In the genomic region with DNA sequence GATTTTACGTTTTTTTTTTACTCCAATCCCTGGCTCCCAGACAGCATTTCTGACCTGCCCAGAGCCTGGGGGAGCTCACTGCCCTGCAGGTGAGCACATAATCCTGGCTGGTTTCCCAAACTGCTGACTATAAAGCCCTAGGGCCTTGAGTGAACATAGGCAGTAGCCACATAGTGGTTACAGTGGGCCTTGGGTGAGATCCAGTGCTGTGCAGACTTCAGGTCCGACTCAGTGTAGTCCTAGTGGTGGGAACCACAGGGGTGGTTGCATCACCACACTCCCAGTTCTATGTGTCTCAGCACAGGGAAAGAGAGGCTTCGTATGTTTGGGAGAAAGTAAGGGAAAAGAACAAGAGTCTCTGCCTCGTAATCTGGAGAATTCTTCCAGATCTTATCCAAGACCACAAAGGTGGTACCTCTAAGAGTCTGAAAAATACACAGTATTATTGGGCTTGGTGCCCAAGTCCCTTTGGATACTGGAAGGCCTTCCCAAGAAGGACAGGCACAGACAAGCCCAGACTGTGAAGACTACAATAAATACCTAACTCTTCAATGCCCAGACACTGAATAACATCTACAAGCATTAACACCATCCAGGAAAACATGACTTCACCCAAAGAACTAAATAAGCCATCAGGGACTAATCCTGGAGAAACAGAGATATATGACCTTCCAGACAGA, we compare ENCODE assay signal across 20 cellular contexts.
A peak's percentile ranks its signal among the peaks of the same experiment; 100 is the strongest.
DNase-seq lines count a peak whose midpoint lies in the region; ATAC-seq and TF ChIP-seq lines count a peak whose summit lies in the region.
"Had no signal": no experiment of that assay in that cellular context is flagged by ENCODE, and none has a peak within 500 bp of the region (broad histone marks: within the 10 kb centered on the region; RNA-seq: fewer than 3 reads in every experiment).

No MANE protein-coding gene starts in this region.

- H3K9me3 Mint-ChIP-seq in HFFc6 (no peaks in the 10 kb centered on the region), H9 (peaks cover 0 to 3% of the 10 kb centered on the region in 2 experiments; a peak in 1 of 5 replicates)
- H3K9me3 Mint-ChIP-seq: stimulated activated effector memory CD8-positive, alpha-beta T cell treated with anti-CD3 and anti-CD28 coated beads, Interleukin-12 subunit alpha, Interleukin-12 subunit beta, amount 100 ng/mL, for 72 hours had no signal

- H3K4me3 ChIP-seq in epithelial cell of esophagus (ENCODE audit: low read length) (no peak overlapping the region), prostate gland (no peak overlapping the region)
- H3K4me3 ChIP-seq: pancreas, SK-N-MC, thyroid gland had no signal

- H2AK5ac ChIP-seq in H9 (ENCODE audit: insufficient read length, low read length) = no peak overlapping the region

- H3T11ph ChIP-seq in H9 (ENCODE audit: low read length) = no peak overlapping the region

- intact Hi-C loops in prostate gland (cut with DNase I) = no loop called here

- TF ChIP-seq CTCF in HFFc6 (IDR thresholded peaks at IDR 0.05) (no peak), RWPE1 (conservative IDR thresholded peaks at IDR 0.05; ENCODE audit: low read depth) (no peak), epithelial cell of esophagus (IDR thresholded peaks at IDR 0.05; ENCODE audit: insufficient read depth, low read depth, low read length, missing control alignments) (peak; percentile 10), prostate gland (IDR thresholded peaks at IDR 0.05) (no peak), H9 (conservative IDR thresholded peaks at IDR 0.05) (no peak)

- H4K5ac ChIP-seq in H9 (ENCODE audit: insufficient read length, low read depth, low read length) = no peak overlapping the region

- H3K23ac ChIP-seq in H9 (ENCODE audit: insufficient read length, low read depth, low read length) = no peak overlapping the region

- H3K27ac Mint-ChIP-seq in HFFc6 (no peak overlapping the region), H9 (no peak overlapping the region; a peak in 1 of 7 replicates)
- H3K27ac Mint-ChIP-seq: stimulated activated effector memory CD8-positive, alpha-beta T cell treated with anti-CD3 and anti-CD28 coated beads, Interleukin-12 subunit alpha, Interleukin-12 subunit beta, amount 100 ng/mL, for 72 hours had no signal

- H3K23me2 ChIP-seq in H9 (ENCODE audit: insufficient read length, low read depth, low read length, poor library complexity, severe bottlenecking) = no peaks in the 10 kb centered on the region

- no peaks in the 10 kb centered on the region for H3K36me3 ChIP-seq in prostate gland
- H3K36me3 ChIP-seq: BE2C, pancreas, thyroid gland had no signal

- peak; percentile 54 for DNase-seq in HFFc6
- DNase-seq in RWPE1 (ENCODE audit: low spot score) = peak; percentile 53
- peak; percentile 89 for DNase-seq in epithelial cell of esophagus (ENCODE audit: low read depth)
- peak; percentile 54 for DNase-seq in prostate gland (ENCODE audit: low spot score)
- DNase-seq in H9 = no peak
- DNase-seq: activated naive CD4-positive, alpha-beta T cell treated with anti-CD3 and anti-CD28 coated beads, Interleukin-2, amount 50 U/mL, for 16 hours; activated T-cell treated with anti-CD3 and anti-CD28 coated beads for 4 hours; BE2C; central memory CD4-positive, alpha-beta T cell; effector memory CD4-positive, alpha-beta T cell; foreskin melanocyte; Karpas-422; left ventricle myocardium superior; NCI-H446 treated with DMSO at 0.1 percent for 48 hours; pancreas; thyroid gland had no signal

- no peak overlapping the region for H3K18ac ChIP-seq in H9 (ENCODE audit: insufficient read length, low read depth, low read length)

- H3K4ac ChIP-seq in H9 (ENCODE audit: low read depth, low read length) = no peak overlapping the region

- H2BK120ac ChIP-seq in H9 (ENCODE audit: low read depth, low read length, poor library complexity, severe bottlenecking) = no peak overlapping the region

- H3K9me3 ChIP-seq in prostate gland (no peaks in the 10 kb centered on the region), H9 (ENCODE audit: control insufficient read depth, low read depth, low read length) (no peaks in the 10 kb centered on the region)
- H3K9me3 ChIP-seq: BE2C, pancreas, thyroid gland had no signal

- no peak overlapping the region for H2BK5ac ChIP-seq in H9 (ENCODE audit: insufficient read length, low read length)

- no peak for TF ChIP-seq POLR2A in prostate gland (IDR thresholded peaks at IDR 0.05)

- H2BK12ac ChIP-seq in H9 (ENCODE audit: insufficient read length, low read depth, low read length) = no peak overlapping the region

- no peak overlapping the region for H3K56ac ChIP-seq in H9 (ENCODE audit: insufficient read length, low read depth, low read length)

- H3K27ac ChIP-seq in RWPE1 (peak overlapping the region; percentile 82), prostate gland (no peak overlapping the region), H9 (ENCODE audit: insufficient read length, low read depth, low read length) (no peak overlapping the region)
- H3K27ac ChIP-seq: pancreas, SK-N-MC, thyroid gland had no signal

- H4K20me1 ChIP-seq in H9 (ENCODE audit: control insufficient read depth, insufficient read depth, insufficient read length) = no peaks in the 10 kb centered on the region

- H3K36me3 Mint-ChIP-seq in HFFc6 (ENCODE audit: low read depth) (no peaks in the 10 kb centered on the region), H9 (ENCODE audit: insufficient read depth in 1 of 3, low read depth in 3 of 3) (no peaks in the 10 kb centered on the region)
- H3K36me3 Mint-ChIP-seq: stimulated activated effector memory CD8-positive, alpha-beta T cell treated with anti-CD3 and anti-CD28 coated beads, Interleukin-12 subunit alpha, Interleukin-12 subunit beta, amount 100 ng/mL, for 72 hours had no signal

- H3K4me1 ChIP-seq in prostate gland (replicated peaks) = no peaks in the 10 kb centered on the region
- no peaks in the 10 kb centered on the region for H3K4me1 ChIP-seq in H9 (ENCODE audit: insufficient read depth, low read length)
- H3K4me1 ChIP-seq: pancreas had no signal

- no peak overlapping the region for H3K4me2 ChIP-seq in H9 (ENCODE audit: insufficient read depth, insufficient read length, low read length)

- H3K27me3 ChIP-seq in prostate gland (replicated peaks; ENCODE audit: insufficient read depth) (no peaks in the 10 kb centered on the region), H9 (ENCODE audit: insufficient read depth, low read length) (no peaks in the 10 kb centered on the region)
- H3K27me3 ChIP-seq: BE2C, pancreas, thyroid gland had no signal

- H2BK20ac ChIP-seq in H9 (ENCODE audit: low read depth, low read length, poor library complexity, severe bottlenecking) = no peak overlapping the region

- H4K91ac ChIP-seq in H9 (ENCODE audit: insufficient read length, low read depth, low read length) = no peak overlapping the region

- CTCF ChIA-PET in RWPE1 (lab: Yijun Ruan, JAX) = interaction anchor here (0.6 to 1.1 kb wide), 4 partner anchors 69 to 349 kb away, joined by 3 to 8 read pairs (median 5); no protein-coding TSS in a partner anchor

- H3K4me1 Mint-ChIP-seq in HFFc6 (ENCODE audit: low read depth) (peaks cover 15% of the 10 kb centered on the region), H9 (peaks cover 0 to 2% of the 10 kb centered on the region in 2 experiments; a peak in 1 of 4 replicates)
- H3K4me1 Mint-ChIP-seq: stimulated activated effector memory CD8-positive, alpha-beta T cell treated with anti-CD3 and anti-CD28 coated beads, Interleukin-12 subunit alpha, Interleukin-12 subunit beta, amount 100 ng/mL, for 72 hours had no signal

- no peak overlapping the region for H3K4me3 Mint-ChIP-seq in HFFc6
- H3K4me3 Mint-ChIP-seq in H9 = no peak overlapping the region
- H3K4me3 Mint-ChIP-seq: stimulated activated effector memory CD8-positive, alpha-beta T cell treated with anti-CD3 and anti-CD28 coated beads, Interleukin-12 subunit alpha, Interleukin-12 subunit beta, amount 100 ng/mL, for 72 hours had no signal

- no peaks in the 10 kb centered on the region for H3K79me1 ChIP-seq in H9 (ENCODE audit: insufficient read depth, low read depth, low read length, poor library complexity, severe bottlenecking)

- H3K27me3 Mint-ChIP-seq in HFFc6 (ENCODE audit: insufficient read depth) = no peaks in the 10 kb centered on the region; the same call in 1 of the 2 replicates
- no peaks in the 10 kb centered on the region; the same call in 1 of the 2 replicates for H3K27me3 Mint-ChIP-seq in H9 (ENCODE audit: low read depth)

- 66% methylated on average over 4 of the region's 4 CpGs for WGBS in prostate gland
- no CpG with 5 or more reads among the region's 4 CpGs for whole genome bisulfite sequencing in H9 (ENCODE audit: extremely low coverage, insufficient read length, low lambda C conversion rate)

- no peak overlapping the region for H3K9ac ChIP-seq in H9 (ENCODE audit: extremely low read depth, insufficient read length, low read length)

- ATAC-seq in SK-N-SH treated with all-trans-retinoic acid at 6 μM for 48 hours (no peak), GM21515 (IDR thresholded peaks at IDR 0.05; ENCODE audit: unreplicated experiment) (no peak)
- ATAC-seq: left ventricle myocardium superior; stimulated activated effector memory CD8-positive, alpha-beta T cell treated with anti-CD3 and anti-CD28 coated beads, Interleukin-12 subunit alpha, Interleukin-12 subunit beta, amount 100 ng/mL, for 72 hours had no signal

- H3K14ac ChIP-seq in H9 (ENCODE audit: insufficient read depth, low read length) = no peak overlapping the region

- no peak overlapping the region for H2BK15ac ChIP-seq in H9 (ENCODE audit: low read depth, low read length)

- no peak overlapping the region for H4K8ac ChIP-seq in H9 (replicated peaks; ENCODE audit: insufficient read length, low read depth, low read length)

- no peak overlapping the region for H2AFZ ChIP-seq in H9 (ENCODE audit: low read length)

- POLR2A ChIA-PET in RWPE1 (lab: Yijun Ruan, JAX; ENCODE audit: low non-redundant PET) = no interaction called here

- H3K79me2 ChIP-seq in H9 (ENCODE audit: insufficient read depth, low read length) = no peaks in the 10 kb centered on the region

TF ChIP-seq in SK-N-SH treated with all-trans-retinoic acid at 6 μM for 48 hours, 23 proteins besides CTCF, POLR2A, EP300 and RAD21 (continues in another document):
- no peak for TF ChIP-seq ZFP30 (CRISPR knock-in tag; IDR thresholded peaks at IDR 0.05)
- TF ChIP-seq ZNF70 (CRISPR knock-in tag; IDR thresholded peaks at IDR 0.05) = no peak
- no peak for TF ChIP-seq CSDC2 (CRISPR knock-in tag; IDR thresholded peaks at IDR 0.05)
- no peak for TF ChIP-seq GLIS3 (CRISPR knock-in tag; IDR thresholded peaks at IDR 0.05)
- no peak for TF ChIP-seq RARB (CRISPR knock-in tag; IDR thresholded peaks at IDR 0.05)
- TF ChIP-seq TOX (CRISPR knock-in tag; IDR thresholded peaks at IDR 0.05; ENCODE audit: borderline replicate concordance) = no peak
- TF ChIP-seq PPARA (CRISPR knock-in tag; IDR thresholded peaks at IDR 0.05; ENCODE audit: borderline replicate concordance) = no peak
- TF ChIP-seq TCF4 (CRISPR knock-in tag; IDR thresholded peaks at IDR 0.05; ENCODE audit: borderline replicate concordance) = no peak
- no peak for TF ChIP-seq SNAI2 (CRISPR knock-in tag; IDR thresholded peaks at IDR 0.05)
